In genomic region chr3:157135671-157136396, GRCh38 we compare ENCODE assay signal across 9 cellular contexts. TPM values are rescaled to one million over a fixed set of nuclear protein-coding genes. Genes with fewer than 3 reads are reported as not detected.
DNase-seq lines count a peak whose midpoint lies in the region; ATAC-seq, FAIRE-seq and TF ChIP-seq lines count a peak whose summit lies in the region.
"Had no signal": no experiment of that assay in that cellular context is flagged by ENCODE, and none has a peak within 500 bp of the region (broad histone marks: within the 10 kb centered on the region; RNA-seq: fewer than 3 reads in every experiment).

No MANE protein-coding gene starts in this region.

- TF ChIP-seq POLR2A in gastrocnemius medialis (IDR thresholded peaks at IDR 0.05), result no peak

- intact Hi-C loops in left cardiac atrium (cut with DNase I) (loop anchor here in 1 of 2 donors (2.0 kb wide), 1 partner anchor 985 kb away; no protein-coding TSS in a partner anchor), gastrocnemius medialis (cut with DNase I; ENCODE audit: low total_unique reads) (loop anchor here (2.0 to 10.0 kb wide), 4 partner anchors 191 to 579 kb away; partner anchors contain the start of genes SSR3 and TIPARP)

- ATAC-seq in left cardiac atrium (peak; percentile 37 to 53), gastrocnemius medialis (no peak)

- no peak for FAIRE-seq in GM19239 (lab: Jason Lieb, UNC)

- H3K4me1 ChIP-seq in gastrocnemius medialis, result peaks cover 66 to 69% of the 10 kb centered on the region in 2 donors

- DNase-seq in GM10266 (ENCODE audit: extremely low spot score) (no peak), WERI-Rb-1 (no peak), left cardiac atrium (no peak), gastrocnemius medialis (no peak), GM19239 (ENCODE audit: insufficient read length, low spot score) (no peak), GM19238 (ENCODE audit: insufficient read length, low spot score) (no peak), mucosa of gallbladder (ENCODE audit: low spot score) (no peak)
- DNase-seq in NK-92 treated with Interleukin-12 subunit alpha and Interleukin-12 subunit beta, amount 100 ng/mL, for 24 hours (lab: John Stamatoyannopoulos, UW), result no peak
- DNase-seq: effector CD8-positive, alpha-beta T cell had no signal

- peak; percentile 33 for TF ChIP-seq CTCF in GM10266 (IDR thresholded peaks at IDR 0.05; ENCODE audit: control insufficient read depth, insufficient read depth, low read depth, missing control alignments)
- TF ChIP-seq CTCF in WERI-Rb-1 (IDR thresholded peaks at IDR 0.05; ENCODE audit: low read depth, low read length), result 0 out of 2 replicates have a peak, but pooled peaks have one; percentile 1
- TF ChIP-seq CTCF in gastrocnemius medialis (IDR thresholded peaks at IDR 0.05 in 4 of 5, conservative IDR thresholded peaks at IDR 0.05 in 1 of 5), result peak in 1 of 5 experiments; percentile 8

- in situ Hi-C loops in gastrocnemius medialis (cut with MboI; ENCODE audit: low sequenced_read_pairs in 4 of 4), result loop anchor here (5.0 to 10.0 kb wide), 3 partner anchors 51 to 461 kb away; partner anchors contain the start of gene TIPARP (in 2 of the 4)

- H3K4me3 ChIP-seq in WERI-Rb-1 (ENCODE audit: low read depth, low read length) (no peak overlapping the region), gastrocnemius medialis (no peak overlapping the region)

- H3K27me3 ChIP-seq in WERI-Rb-1 (ENCODE audit: insufficient read depth, low read depth, severe bottlenecking), result no peaks in the 10 kb centered on the region
- no peaks in the 10 kb centered on the region for H3K27me3 ChIP-seq in gastrocnemius medialis

- H3K9me3 ChIP-seq in WERI-Rb-1 (ENCODE audit: severe bottlenecking) (no peaks in the 10 kb centered on the region), gastrocnemius medialis (no peaks in the 10 kb centered on the region)

- no peak overlapping the region for H3K27ac ChIP-seq in WERI-Rb-1
- H3K27ac ChIP-seq in gastrocnemius medialis, result peak overlapping the region; percentile 76 to 86 (median 82)

- H3K36me3 ChIP-seq in WERI-Rb-1 (no peaks in the 10 kb centered on the region), gastrocnemius medialis (peaks cover 0 to 14% of the 10 kb centered on the region in 2 donors)

RNA-seq across cellular contexts. Expression of gene CCNL1, which starts 24.1 kb away (rescaled TPM):
- total RNA-seq in left cardiac atrium, result 10 to 100 TPM; 44.9 to 64.2 TPM
- 100 to 1,000 TPM in 1 of 4 donors, 10 to 100 TPM in 3; 34.3 to 110 (median 41.3) TPM for total RNA-seq in gastrocnemius medialis
- total RNA-seq in mucosa of gallbladder, result 96.7 TPM

Comparison
In these comparisons a context has a peak if more than half of its experiments do, and no peak if none do; other contexts are left out.
1. ATAC-seq: peak in left cardiac atrium (2 of 2); none in gastrocnemius medialis (0 of 2).